In genomic region chr6:141833001-141833655, GRCh38 we compare ENCODE assay signal across 3 cellular contexts.
TF ChIP-seq lines count a peak whose summit lies in the region.

No MANE protein-coding gene starts in this region.

TF ChIP-seq in SK-N-SH, 30 proteins besides CTCF, POLR2A, EP300 and RAD21 (continued from another document):
- TF ChIP-seq USF2 (IDR thresholded peaks at IDR 0.05; ENCODE audit: borderline replicate concordance, low read depth, low read length), result no peak

TF ChIP-seq in SK-N-SH treated with all-trans-retinoic acid at 6 μM for 48 hours, 23 proteins besides CTCF, POLR2A, EP300 and RAD21 (continued from another document):
- TF ChIP-seq TSHZ2 (CRISPR knock-in tag; IDR thresholded peaks at IDR 0.05) (no peak), ARNTL (CRISPR knock-in tag; IDR thresholded peaks at IDR 0.05; ENCODE audit: borderline replicate concordance, low read depth) (no peak), PPARA (CRISPR knock-in tag; IDR thresholded peaks at IDR 0.05; ENCODE audit: borderline replicate concordance) (no peak), TOX (CRISPR knock-in tag; IDR thresholded peaks at IDR 0.05; ENCODE audit: borderline replicate concordance) (no peak), ZNF565 (CRISPR knock-in tag; conservative IDR thresholded peaks at IDR 0.05; ENCODE audit: low read depth) (no peak), POU6F1 (CRISPR knock-in tag; IDR thresholded peaks at IDR 0.05; ENCODE audit: borderline replicate concordance, low read depth) (no peak), ZC3H10 (CRISPR knock-in tag; IDR thresholded peaks at IDR 0.05) (no peak), ZNF70 (CRISPR knock-in tag; IDR thresholded peaks at IDR 0.05) (no peak), SNAI2 (CRISPR knock-in tag; IDR thresholded peaks at IDR 0.05) (no peak), CSRNP3 (CRISPR knock-in tag; IDR thresholded peaks at IDR 0.05) (no peak), CREB5 (CRISPR knock-in tag; IDR thresholded peaks at IDR 0.05; ENCODE audit: low read depth) (no peak), ZFP30 (CRISPR knock-in tag; IDR thresholded peaks at IDR 0.05) (no peak)

TF ChIP-seq in WTC11, 78 proteins besides CTCF, POLR2A, EP300 and RAD21 (continued from another document):
- TF ChIP-seq ERG (CRISPR knock-in tag; IDR thresholded peaks at IDR 0.05), result no peak
- no peak for TF ChIP-seq ZNF138 (CRISPR knock-in tag; conservative IDR thresholded peaks at IDR 0.05)
- TF ChIP-seq ATF3 (CRISPR knock-in tag; conservative IDR thresholded peaks at IDR 0.05), result no peak
- TF ChIP-seq ZNF423 (CRISPR knock-in tag; IDR thresholded peaks at IDR 0.05), result no peak
- no peak for TF ChIP-seq MLX (CRISPR knock-in tag; IDR thresholded peaks at IDR 0.05)
- TF ChIP-seq ZNF281 (CRISPR knock-in tag; IDR thresholded peaks at IDR 0.05), result no peak
- no peak for TF ChIP-seq IRF2 (CRISPR knock-in tag; IDR thresholded peaks at IDR 0.05; ENCODE audit: borderline replicate concordance, low read depth)
- no peak for TF ChIP-seq EMX1 (CRISPR knock-in tag; IDR thresholded peaks at IDR 0.05)
- no peak for TF ChIP-seq NFATC4 (CRISPR knock-in tag; IDR thresholded peaks at IDR 0.05)
- no peak for TF ChIP-seq SMAD4 (CRISPR knock-in tag; IDR thresholded peaks at IDR 0.05)
- TF ChIP-seq NR2C2 (CRISPR knock-in tag; IDR thresholded peaks at IDR 0.05), result no peak
- TF ChIP-seq RORB (CRISPR knock-in tag; IDR thresholded peaks at IDR 0.05), result no peak
- no peak for TF ChIP-seq SP1 (CRISPR knock-in tag; conservative IDR thresholded peaks at IDR 0.05)
TF ChIP-seq in WTC11: peak in this region for 0.
